Comparison of ENCODE assay signal across 20 cellular contexts in genomic region chr6:160048471-160048870, GRCh38.
"Had no signal": no experiment of that assay in that cellular context is flagged by ENCODE, and none has a peak within 500 bp of the region (broad histone marks: within the 10 kb centered on the region; RNA-seq: fewer than 3 reads in every experiment).

No MANE protein-coding gene starts in this region.

- DNase-seq: activated CD4-positive, alpha-beta T cell treated with anti-CD3 and anti-CD28 coated beads for 1 hour; activated CD4-positive, alpha-beta T cell treated with anti-CD3 and anti-CD28 coated beads, Interleukin-2, amount 50 U/mL, for 4 hours; activated effector memory CD4-positive, alpha-beta T cell treated with anti-CD3 and anti-CD28 coated beads, Interleukin-2, amount 50 U/mL, for 16 hours; activated naive CD4-positive, alpha-beta T cell treated with anti-CD3 and anti-CD28 coated beads, Interleukin-2, amount 50 U/mL, for 16 hours; activated T-cell treated with anti-CD3 and anti-CD28 coated beads, Interleukin-2, amount 50 U/mL, for 72 hours; aorta; cerebellar nuclear complex; dermis blood vessel endothelial cell; effector memory CD4-positive, alpha-beta T cell; midbrain; stimulated activated naive CD8-positive, alpha-beta T cell treated with anti-CD3 and anti-CD28 coated beads, Interleukin-15, Interleukin-2, amounts not matched to agents 100 U/mL and 50 U/mL, for 24 hours; substantia nigra; SW 1271; T-helper 2 cell; tibial artery; uterus; WERI-Rb-1 had no signal

- H3K4me3 ChIP-seq: lung, skin epidermis, tibial artery, uterus had no signal

- H3K4me3 Mint-ChIP-seq: activated T-cell treated with anti-CD3 and anti-CD28 coated beads, Interleukin-2, amount 50 U/mL, for 72 hours had no signal

- H3K9me3 ChIP-seq: tibial artery, uterus had no signal

- H3K27ac Mint-ChIP-seq: activated T-cell treated with anti-CD3 and anti-CD28 coated beads, Interleukin-2, amount 50 U/mL, for 72 hours had no signal

- H3K36me3 ChIP-seq: uterus had no signal

- H3K4me1 ChIP-seq: uterus had no signal

- H3K27ac ChIP-seq: neutrophil, skin epidermis, tibial artery, uterus, WERI-Rb-1 had no signal

- H3K27me3 ChIP-seq: neutrophil, tibial artery, uterus had no signal

- H3K9me3 Mint-ChIP-seq: activated T-cell treated with anti-CD3 and anti-CD28 coated beads, Interleukin-2, amount 50 U/mL, for 72 hours had no signal
